In the genomic region with DNA sequence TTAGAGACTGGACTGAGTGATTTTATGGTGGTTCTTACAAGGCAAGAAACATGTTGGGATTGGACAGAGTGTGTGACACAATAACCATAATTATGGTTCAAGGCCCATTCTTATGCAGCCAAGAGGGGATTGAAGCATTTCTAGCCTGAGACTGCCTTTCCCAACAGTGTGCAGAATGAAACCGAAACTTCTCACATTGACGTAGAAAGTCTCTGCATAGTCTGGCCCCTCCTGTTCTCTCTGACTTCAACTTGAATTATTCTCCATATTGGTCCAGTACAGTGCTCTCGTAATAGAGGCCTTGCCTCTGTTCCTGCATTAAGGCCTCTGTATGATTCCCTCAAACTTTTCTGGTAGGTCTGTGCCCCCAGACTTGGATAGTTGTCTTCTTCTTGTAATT, we compare ENCODE assay signal across 9 cellular contexts.
DNase-seq lines count a peak whose midpoint lies in the region; ATAC-seq and TF ChIP-seq lines count a peak whose summit lies in the region.
"Had no signal": no experiment of that assay in that cellular context is flagged by ENCODE, and none has a peak within 500 bp of the region (broad histone marks: within the 10 kb centered on the region; RNA-seq: fewer than 3 reads in every experiment).

No MANE protein-coding gene starts in this region.

- intact Hi-C loops in Right ventricle myocardium inferior (cut with DNase I) (no loop called here), cardiac septum (cut with DNase I) (no loop called here)

- DNase-seq in Right ventricle myocardium inferior (ENCODE audit: missing footprints) (no peak), cardiac septum (ENCODE audit: low spot score) (no peak), thoracic aorta (ENCODE audit: low spot score) (no peak), kidney tubule cell (ENCODE audit: low spot score) (no peak), DMS114 treated with DMSO at 0.1 percent for 48 hours (lab: John Stamatoyannopoulos, UW; ENCODE audit: unreplicated experiment) (no peak), GM23338 (ENCODE audit: low spot score) (no peak)
- DNase-seq: NCI-H526 had no signal

- H4K20me1 ChIP-seq in OCI-LY3 (ENCODE audit: insufficient read depth, low read length) (no peaks in the 10 kb centered on the region), GM23338 (replicated peaks; ENCODE audit: insufficient read depth) (no peaks in the 10 kb centered on the region)

- H3K9me3 ChIP-seq in OCI-LY3 (ENCODE audit: insufficient read depth, low read length) (no peaks in the 10 kb centered on the region), thoracic aorta (no peaks in the 10 kb centered on the region)

- no peak overlapping the region for H3K4me3 Mint-ChIP-seq in GM23338

- peak; percentile 57 for ATAC-seq in Right ventricle myocardium inferior
- peak; percentile 96 for ATAC-seq in HG02938 (IDR thresholded peaks at IDR 0.05; ENCODE audit: unreplicated experiment)
- ATAC-seq in thoracic aorta (ENCODE audit: insufficient number of reproducible peaks, low FRiP score, low read depth): no peak
- ATAC-seq in GM23338: no peak

- peak overlapping the region; percentile 66 for H3K27ac ChIP-seq in OCI-LY3 (ENCODE audit: low read length)
- no peak overlapping the region for H3K27ac ChIP-seq in thoracic aorta
- H3K27ac ChIP-seq in GM23338 (ENCODE audit: low read depth): no peak overlapping the region

- H3K36me3 Mint-ChIP-seq in GM23338 (ENCODE audit: low read depth): no peaks in the 10 kb centered on the region

- peaks cover 3% of the 10 kb centered on the region for H3K27me3 Mint-ChIP-seq in GM23338 (ENCODE audit: insufficient read depth, low read depth, poor library complexity)

- peak overlapping the region; percentile 40 for H3K9ac ChIP-seq in OCI-LY3 (ENCODE audit: low read length)

- H3K4me2 ChIP-seq in OCI-LY3 (ENCODE audit: low read length): peak overlapping the region; percentile 64
- H3K4me2 ChIP-seq in GM23338: no peak overlapping the region

- no peaks in the 10 kb centered on the region for H3F3A ChIP-seq in GM23338 (replicated peaks; ENCODE audit: low read depth)

- H3K27ac Mint-ChIP-seq in GM23338: no peak overlapping the region; the same call in 1 of the 2 replicates

- H3K79me2 ChIP-seq in OCI-LY3 (ENCODE audit: low read length) (peaks cover 7% of the 10 kb centered on the region; the same call in 1 of the 2 replicates), GM23338 (replicated peaks; ENCODE audit: insufficient read depth) (no peaks in the 10 kb centered on the region)

- H3K4me1 ChIP-seq in OCI-LY3 (ENCODE audit: low read length) (peaks cover 23% of the 10 kb centered on the region), thoracic aorta (ENCODE audit: control insufficient read depth in 1 of 2, low read depth in 2 of 2) (peaks cover 0 to 37% of the 10 kb centered on the region in 2 donors), GM23338 (ENCODE audit: insufficient read depth) (peaks cover 11% of the 10 kb centered on the region; the same call in 1 of the 2 replicates)

- no peaks in the 10 kb centered on the region for H3K9me2 ChIP-seq in GM23338 (ENCODE audit: insufficient read depth)

- peak overlapping the region; percentile 44 for H3K4me3 ChIP-seq in OCI-LY3 (ENCODE audit: low read length)
- H3K4me3 ChIP-seq in thoracic aorta: peak overlapping the region; percentile 43
- H3K4me3 ChIP-seq in GM23338: no peak overlapping the region

- H3K9me3 Mint-ChIP-seq in GM23338: no peaks in the 10 kb centered on the region

- H3K36me3 ChIP-seq in OCI-LY3 (replicated peaks; ENCODE audit: low read depth, low read length) (no peaks in the 10 kb centered on the region), thoracic aorta (no peaks in the 10 kb centered on the region), GM23338 (ENCODE audit: insufficient read depth) (no peaks in the 10 kb centered on the region)

- no peaks in the 10 kb centered on the region for H3K27me3 ChIP-seq in OCI-LY3 (ENCODE audit: low read depth, low read length)
- no peaks in the 10 kb centered on the region for H3K27me3 ChIP-seq in thoracic aorta (replicated peaks; ENCODE audit: insufficient read depth)
- no peaks in the 10 kb centered on the region for H3K27me3 ChIP-seq in GM23338 (ENCODE audit: insufficient read depth)

- TF ChIP-seq CTCF in OCI-LY3 (IDR thresholded peaks at IDR 0.05; ENCODE audit: low read depth, low read length) (no peak), thoracic aorta (IDR thresholded peaks at IDR 0.05) (no peak), GM23338 (conservative IDR thresholded peaks at IDR 0.05; ENCODE audit: low read depth in 2 of 2) (no peak)

- H3K4me1 Mint-ChIP-seq in GM23338: peaks cover 9% of the 10 kb centered on the region

- H2AFZ ChIP-seq in OCI-LY3 (ENCODE audit: low read depth, low read length) (peak overlapping the region; percentile 79), GM23338 (no peak overlapping the region)

TF ChIP-seq in GM23338, 12 proteins besides CTCF, POLR2A, EP300 and RAD21 (continues in another document):
- TF ChIP-seq JUNB (IDR thresholded peaks at IDR 0.05; ENCODE audit: unreplicated experiment) (no peak), EZH2 (IDR thresholded peaks at IDR 0.05; ENCODE audit: low read depth, unreplicated experiment) (no peak), ZNF331 (CRISPR knock-in tag; IDR thresholded peaks at IDR 0.05; ENCODE audit: low read depth) (no peak), ZNF114 (CRISPR knock-in tag; IDR thresholded peaks at IDR 0.05) (no peak), STAT1 (IDR thresholded peaks at IDR 0.05; ENCODE audit: unreplicated experiment) (no peak)
- TF ChIP-seq, protein P1, sequence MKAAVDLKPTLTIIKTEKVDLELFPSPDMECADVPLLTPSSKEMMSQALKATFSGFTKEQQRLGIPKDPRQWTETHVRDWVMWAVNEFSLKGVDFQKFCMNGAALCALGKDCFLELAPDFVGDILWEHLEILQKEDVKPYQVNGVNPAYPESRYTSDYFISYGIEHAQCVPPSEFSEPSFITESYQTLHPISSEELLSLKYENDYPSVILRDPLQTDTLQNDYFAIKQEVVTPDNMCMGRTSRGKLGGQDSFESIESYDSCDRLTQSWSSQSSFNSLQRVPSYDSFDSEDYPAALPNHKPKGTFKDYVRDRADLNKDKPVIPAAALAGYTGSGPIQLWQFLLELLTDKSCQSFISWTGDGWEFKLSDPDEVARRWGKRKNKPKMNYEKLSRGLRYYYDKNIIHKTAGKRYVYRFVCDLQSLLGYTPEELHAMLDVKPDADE (IDR thresholded peaks at IDR 0.05): no peak
- TF ChIP-seq, protein P2, sequence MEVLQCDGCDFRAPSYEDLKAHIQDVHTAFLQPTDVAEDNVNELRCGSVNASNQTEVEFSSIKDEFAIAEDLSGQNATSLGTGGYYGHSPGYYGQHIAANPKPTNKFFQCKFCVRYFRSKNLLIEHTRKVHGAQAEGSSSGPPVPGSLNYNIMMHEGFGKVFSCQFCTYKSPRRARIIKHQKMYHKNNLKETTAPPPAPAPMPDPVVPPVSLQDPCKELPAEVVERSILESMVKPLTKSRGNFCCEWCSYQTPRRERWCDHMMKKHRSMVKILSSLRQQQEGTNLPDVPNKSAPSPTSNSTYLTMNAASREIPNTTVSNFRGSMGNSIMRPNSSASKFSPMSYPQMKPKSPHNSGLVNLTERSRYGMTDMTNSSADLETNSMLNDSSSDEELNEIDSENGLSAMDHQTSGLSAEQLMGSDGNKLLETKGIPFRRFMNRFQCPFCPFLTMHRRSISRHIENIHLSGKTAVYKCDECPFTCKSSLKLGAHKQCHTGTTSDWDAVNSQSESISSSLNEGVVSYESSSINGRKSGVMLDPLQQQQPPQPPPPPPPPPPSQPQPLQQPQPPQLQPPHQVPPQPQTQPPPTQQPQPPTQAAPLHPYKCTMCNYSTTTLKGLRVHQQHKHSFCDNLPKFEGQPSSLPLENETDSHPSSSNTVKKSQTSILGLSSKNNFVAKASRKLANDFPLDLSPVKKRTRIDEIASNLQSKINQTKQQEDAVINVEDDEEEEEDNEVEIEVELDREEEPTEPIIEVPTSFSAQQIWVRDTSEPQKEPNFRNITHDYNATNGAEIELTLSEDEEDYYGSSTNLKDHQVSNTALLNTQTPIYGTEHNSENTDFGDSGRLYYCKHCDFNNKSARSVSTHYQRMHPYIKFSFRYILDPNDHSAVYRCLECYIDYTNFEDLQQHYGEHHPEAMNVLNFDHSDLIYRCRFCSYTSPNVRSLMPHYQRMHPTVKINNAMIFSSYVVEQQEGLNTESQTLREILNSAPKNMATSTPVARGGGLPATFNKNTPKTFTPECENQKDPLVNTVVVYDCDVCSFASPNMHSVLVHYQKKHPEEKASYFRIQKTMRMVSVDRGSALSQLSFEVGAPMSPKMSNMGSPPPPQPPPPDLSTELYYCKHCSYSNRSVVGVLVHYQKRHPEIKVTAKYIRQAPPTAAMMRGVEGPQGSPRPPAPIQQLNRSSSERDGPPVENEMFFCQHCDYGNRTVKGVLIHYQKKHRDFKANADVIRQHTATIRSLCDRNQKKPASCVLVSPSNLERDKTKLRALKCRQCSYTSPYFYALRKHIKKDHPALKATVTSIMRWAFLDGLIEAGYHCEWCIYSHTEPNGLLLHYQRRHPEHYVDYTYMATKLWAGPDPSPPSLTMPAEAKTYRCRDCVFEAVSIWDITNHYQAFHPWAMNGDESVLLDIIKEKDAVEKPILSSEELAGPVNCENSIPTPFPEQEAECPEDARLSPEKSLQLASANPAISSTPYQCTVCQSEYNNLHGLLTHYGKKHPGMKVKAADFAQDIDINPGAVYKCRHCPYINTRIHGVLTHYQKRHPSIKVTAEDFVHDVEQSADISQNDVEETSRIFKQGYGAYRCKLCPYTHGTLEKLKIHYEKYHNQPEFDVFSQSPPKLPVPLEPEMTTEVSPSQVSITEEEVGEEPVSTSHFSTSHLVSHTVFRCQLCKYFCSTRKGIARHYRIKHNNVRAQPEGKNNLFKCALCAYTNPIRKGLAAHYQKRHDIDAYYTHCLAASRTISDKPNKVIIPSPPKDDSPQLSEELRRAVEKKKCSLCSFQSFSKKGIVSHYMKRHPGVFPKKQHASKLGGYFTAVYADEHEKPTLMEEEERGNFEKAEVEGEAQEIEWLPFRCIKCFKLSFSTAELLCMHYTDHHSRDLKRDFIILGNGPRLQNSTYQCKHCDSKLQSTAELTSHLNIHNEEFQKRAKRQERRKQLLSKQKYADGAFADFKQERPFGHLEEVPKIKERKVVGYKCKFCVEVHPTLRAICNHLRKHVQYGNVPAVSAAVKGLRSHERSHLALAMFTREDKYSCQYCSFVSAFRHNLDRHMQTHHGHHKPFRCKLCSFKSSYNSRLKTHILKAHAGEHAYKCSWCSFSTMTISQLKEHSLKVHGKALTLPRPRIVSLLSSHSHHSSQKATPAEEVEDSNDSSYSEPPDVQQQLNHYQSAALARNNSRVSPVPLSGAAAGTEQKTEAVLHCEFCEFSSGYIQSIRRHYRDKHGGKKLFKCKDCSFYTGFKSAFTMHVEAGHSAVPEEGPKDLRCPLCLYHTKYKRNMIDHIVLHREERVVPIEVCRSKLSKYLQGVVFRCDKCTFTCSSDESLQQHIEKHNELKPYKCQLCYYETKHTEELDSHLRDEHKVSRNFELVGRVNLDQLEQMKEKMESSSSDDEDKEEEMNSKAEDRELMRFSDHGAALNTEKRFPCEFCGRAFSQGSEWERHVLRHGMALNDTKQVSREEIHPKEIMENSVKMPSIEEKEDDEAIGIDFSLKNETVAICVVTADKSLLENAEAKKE (CRISPR knock-in tag; IDR thresholded peaks at IDR 0.05): no peak

Comparison
In these comparisons a context has a peak if more than half of its experiments do, and no peak if none do; other contexts are left out.
1. ATAC-seq: peak in Right ventricle myocardium inferior (single experiment) and HG02938 (single experiment); none in thoracic aorta (single experiment) and GM23338 (single experiment).